ENCODE assay signal across 8 cellular contexts in the genomic region with DNA sequence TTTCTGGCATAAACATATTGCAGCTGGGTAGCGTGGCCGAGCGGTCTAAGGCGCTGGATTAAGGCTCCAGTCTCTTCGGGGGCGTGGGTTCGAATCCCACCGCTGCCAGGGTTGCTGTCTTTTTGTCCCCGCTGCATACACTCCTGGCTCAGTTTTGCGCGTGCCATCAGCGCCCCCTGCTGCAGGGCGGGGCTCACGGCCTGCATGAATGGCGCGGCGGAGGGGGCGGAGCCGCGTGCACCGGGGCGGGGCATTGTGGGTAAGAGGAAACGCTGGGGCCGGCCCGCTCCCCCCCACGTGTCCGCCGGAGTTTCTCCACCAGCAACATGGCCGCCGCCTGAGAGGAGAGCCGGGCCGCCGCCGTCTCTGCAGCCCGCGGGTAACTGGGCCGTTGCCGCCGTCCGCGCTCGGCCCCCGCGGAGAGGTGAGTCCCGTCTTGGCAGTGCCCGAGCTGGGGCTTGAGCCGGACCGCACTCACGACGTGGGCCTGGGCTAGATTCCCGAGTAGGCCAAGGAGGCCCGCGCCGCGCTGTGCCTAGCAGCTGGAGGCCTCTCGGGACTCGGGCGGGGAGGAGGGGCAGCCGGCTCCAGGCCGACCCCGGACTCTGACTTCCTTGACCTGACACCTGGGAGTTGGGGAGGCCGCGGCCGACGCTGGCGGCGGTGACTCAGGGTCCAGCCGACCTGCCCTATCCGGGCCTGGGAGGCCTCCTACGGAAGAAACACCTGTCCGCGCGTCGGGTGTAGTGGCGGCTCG. TPM values are rescaled to one million over a fixed set of nuclear protein-coding genes. Genes with fewer than 3 reads are reported as not detected.
DNase-seq lines count a peak whose midpoint lies in the region; ATAC-seq, FAIRE-seq and TF ChIP-seq lines count a peak whose summit lies in the region.

Gene POLR3E (plus strand): TSS at position 296 of the 757 bp plus-strand sequence. CDS start 5,560 bp downstream, outside the sequence.

- peak within 1 kb of the TSS; percentile 39 to 85 (median 63) for H3K4me3 ChIP-seq in adrenal gland
- peak within 1 kb of the TSS; percentile 67 to 97 (median 82) for H3K4me3 ChIP-seq in heart left ventricle
- H3K4me3 ChIP-seq in upper lobe of right lung, result peak within 1 kb of the TSS; percentile 96

- POLR2A ChIA-PET in T-cell (lab: Charles Lee), result interaction anchor here in 1 of 2 donors (0.6 to 2.8 kb wide), 5 partner anchors 19 to 362 kb away, joined by 3 to 27 read pairs (median 8); no protein-coding TSS in a partner anchor

- 0 to 1% (median 0%) methylated on average over 6 to 76 of the region's 76 CpGs for WGBS in adrenal gland, 4 donors
- 0 to 1% (median 0%) methylated on average over 40 to 76 of the region's 76 CpGs for WGBS in heart left ventricle, 4 donors

- peak within 1 kb of the TSS; percentile 94 to 96 for H3K27ac Mint-ChIP-seq in T-cell

- intact Hi-C loops in adrenal gland (cut with DNase I), result loop anchor here (2.0 to 10.0 kb wide), 3 partner anchors 100 to 292 kb away; partner anchors contain the start of genes MOSMO (in 1 of the 2) and PDZD9 (in 1 of the 2)
- intact Hi-C loops in heart left ventricle (cut with DNase I), result loop anchor here in 9 of 10 donors (1.0 to 10.0 kb wide), 13 partner anchors 52 to 342 kb away; partner anchors contain the start of genes EEF2K (in 6 of the 9), PDZD9 (in 6 of the 9), MOSMO (in 4 of the 9) and UQCRC2 (in 2 of the 9)
- intact Hi-C loops in posterior vena cava (cut with DNase I), result loop anchor here in 1 of 2 donors (2.0 to 10.0 kb wide), 2 partner anchors 98 to 302 kb away; no protein-coding TSS in a partner anchor
- intact Hi-C loops in upper lobe of right lung (cut with DNase I), result loop anchor here (5.0 kb wide), 1 partner anchor 100 kb away; no protein-coding TSS in a partner anchor

- TF ChIP-seq POLR2A in GM12891 (IDR thresholded peaks at IDR 0.05; ENCODE audit: low read depth, low read length), result no peak; the same call in 1 of the 2 replicates
- TF ChIP-seq POLR2A in adrenal gland (IDR thresholded peaks at IDR 0.05), result peak; percentile 59 to 84
- TF ChIP-seq POLR2A in heart left ventricle (IDR thresholded peaks at IDR 0.05), result peak in 1 of 2 donors; percentile 61

- no peaks in the 10 kb centered on the region for H3K9me3 Mint-ChIP-seq in T-cell

- peak within 1 kb of the TSS; percentile 94 to 95 (median 94) for H3K4me3 Mint-ChIP-seq in T-cell

- H3K4me1 Mint-ChIP-seq in T-cell, result peaks cover 46 to 49% (median 48%) of the 10 kb centered on the region in 3 donors

- H3K4me1 ChIP-seq in adrenal gland (replicated peaks in 1 of 2) (peaks cover 9 to 22% of the 10 kb centered on the region in 2 donors), heart left ventricle (peaks cover 0 to 33% (median 14%) of the 10 kb centered on the region in 12 donors), upper lobe of right lung (peaks cover 8% of the 10 kb centered on the region)

- no peaks in the 10 kb centered on the region for H3K27me3 ChIP-seq in adrenal gland
- no peaks in the 10 kb centered on the region for H3K27me3 ChIP-seq in heart left ventricle
- H3K27me3 ChIP-seq in upper lobe of right lung, result no peaks in the 10 kb centered on the region

- peak; percentile 85 for DNase-seq in GM12891 (ENCODE audit: insufficient read length, low spot score)
- peak; percentile 78 for DNase-seq in NCI-H1436 treated with DMSO at 0.1 percent for 48 hours (lab: John Stamatoyannopoulos, UW)
- DNase-seq in T-cell, result peak; percentile 96 to 100 (median 100)
- peak; percentile 98 to 100 (median 99) for DNase-seq in adrenal gland
- peak; percentile 99 to 100 (median 99) for DNase-seq in heart left ventricle
- peak; percentile 100 for DNase-seq in posterior vena cava (ENCODE audit: low spot score)
- DNase-seq in upper lobe of right lung, result peak; percentile 100

- peak within 1 kb of the TSS; percentile 85 to 97 (median 96) for H3K27ac ChIP-seq in adrenal gland
- peak within 1 kb of the TSS; percentile 81 to 94 (median 90) for H3K27ac ChIP-seq in heart left ventricle
- H3K27ac ChIP-seq in upper lobe of right lung, result peak within 1 kb of the TSS; percentile 89

- peaks cover 10% of the 10 kb centered on the region for H3K36me3 Mint-ChIP-seq in T-cell

- peak; percentile 96 for FAIRE-seq in GM12891 (lab: Jason Lieb, UNC)

- peak; percentile 68 to 98 (median 93) for TF ChIP-seq CTCF in adrenal gland (IDR thresholded peaks at IDR 0.05)
- TF ChIP-seq CTCF in heart left ventricle (IDR thresholded peaks at IDR 0.05), result peak; percentile 91 to 99 (median 95)
- peak; percentile 90 for TF ChIP-seq CTCF in upper lobe of right lung (IDR thresholded peaks at IDR 0.05)

- H3K27me3 Mint-ChIP-seq in T-cell, result peaks cover 0 to 4% of the 10 kb centered on the region in 2 donors

- H3K36me3 ChIP-seq in adrenal gland (replicated peaks in 1 of 2) (peaks cover 0 to 3% of the 10 kb centered on the region in 2 donors), heart left ventricle (peaks cover 0 to 11% (median 3%) of the 10 kb centered on the region in 9 donors), upper lobe of right lung (peaks cover 5% of the 10 kb centered on the region)

- peak; percentile 75 for ATAC-seq in HG02840 (IDR thresholded peaks at IDR 0.05; ENCODE audit: low FRiP score, unreplicated experiment)
- ATAC-seq in T-cell (replicated peaks in 1 of 4), result peak; percentile 75 to 94 (median 91)
- peak; percentile 94 to 96 (median 96) for ATAC-seq in heart left ventricle
- ATAC-seq in upper lobe of right lung, result peak; percentile 99

- H3K9me3 ChIP-seq in adrenal gland (replicated peaks in 1 of 3) (no peaks in the 10 kb centered on the region), heart left ventricle (no peaks in the 10 kb centered on the region), upper lobe of right lung (no peaks in the 10 kb centered on the region)

- CTCF ChIA-PET in T-cell (lab: Charles Lee), result interaction anchor here in 1 of 2 donors (0.6 to 3.5 kb wide), 11 partner anchors 18 to 290 kb away, joined by 3 to 23 read pairs (median 3); no protein-coding TSS in a partner anchor

TF ChIP-seq in GM12891, 5 proteins besides CTCF, POLR2A, EP300 and RAD21:
- TF ChIP-seq PAX5 (IDR thresholded peaks at IDR 0.05; ENCODE audit: insufficient read depth, low read length, severe bottlenecking), result peak; percentile 6
- TF ChIP-seq TAF1 (IDR thresholded peaks at IDR 0.05; ENCODE audit: low read depth, low read length), result peak; percentile 55; the same call in 1 of the 2 replicates
- peak; percentile 36 for TF ChIP-seq SPI1 (IDR thresholded peaks at IDR 0.05; ENCODE audit: low read depth, low read length)
- peak; percentile 40; the same call in 1 of the 2 replicates for TF ChIP-seq POLR2AphosphoS5 (IDR thresholded peaks at IDR 0.05; ENCODE audit: low read depth, low read length)
- TF ChIP-seq POU2F2 (IDR thresholded peaks at IDR 0.05; ENCODE audit: low read depth, low read length), result peak; percentile 91

RNA-seq across cellular contexts. Expression of gene POLR3E, which starts in this region (rescaled TPM):
- polyA plus RNA-seq in GM12891 (2012; ENCODE audit: low read depth, missing spikeins), result 19.1 TPM
- total RNA-seq in T-cell (100 to 1,000 TPM in 2 of 5 donors, 10 to 100 TPM in 3; 79.3 to 174 (median 99.7) TPM), adrenal gland (10 to 100 TPM; 43.8 to 99.4 (median 55.5) TPM), heart left ventricle (10 to 100 TPM; 27.7 to 72.6 (median 31.3) TPM), posterior vena cava (10 to 100 TPM; 28.6 to 33.0 TPM), upper lobe of right lung (43.3 TPM)
- polyA plus RNA-seq in adrenal gland (10 to 100 TPM; 46.5 to 91.0 (median 47.7) TPM), heart left ventricle (10 to 100 TPM; 15.2 to 36.0 TPM)

Comparison
In these comparisons a context has a peak if more than half of its experiments do, and no peak if none do; other contexts are left out.
1. Peak in every context shown above with its lines: DNase-seq, ATAC-seq, H3K4me3 ChIP-seq and H3K27ac ChIP-seq.